18 cellular contexts compared by ENCODE assay signal in the genomic region with DNA sequence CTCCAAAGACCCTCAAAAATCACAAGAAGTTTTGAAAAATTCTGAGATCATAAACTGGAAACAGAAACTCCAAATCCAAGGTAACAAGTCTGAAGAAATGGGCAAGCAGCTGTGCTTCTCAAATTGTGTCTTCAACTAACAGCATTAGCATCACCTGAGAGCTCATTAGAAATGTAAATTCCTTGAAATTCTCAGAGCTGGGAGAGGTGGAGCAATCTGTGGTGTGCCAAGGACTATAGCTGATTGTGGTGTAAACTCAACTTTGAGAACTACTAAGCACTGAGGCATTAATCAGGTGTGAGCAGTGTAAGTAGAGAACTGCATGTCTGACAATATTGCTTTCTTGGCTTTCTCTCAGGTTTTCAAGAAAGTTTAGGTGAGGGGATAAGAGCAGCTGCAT. TPM values are rescaled to one million over a fixed set of nuclear protein-coding genes. Genes with fewer than 3 reads are reported as not detected.
"Had no signal": no experiment of that assay in that cellular context is flagged by ENCODE, and none has a peak within 500 bp of the region (broad histone marks: within the 10 kb centered on the region; RNA-seq: fewer than 3 reads in every experiment).

No MANE protein-coding gene starts in this region.

RNA-seq across cellular contexts. Expression of a gene that starts 7.5 kb away (rescaled TPM):
- total RNA-seq: activated CD4-positive, alpha-beta memory T cell treated with anti-CD3 and anti-CD28 coated beads for 36 hours; activated CD4-positive, alpha-beta T cell treated with anti-CD3 and anti-CD28 coated beads, Interleukin-2, amount 10 ng/mL, durations not matched to agents 24 days and 14 days; activated CD8-positive, alpha-beta memory T cell treated with anti-CD3 and anti-CD28 coated beads for 36 hours; activated CD8-positive, alpha-beta T cell treated with anti-CD3 and anti-CD28 coated beads for 36 hours; activated naive CD4-positive, alpha-beta T cell treated with anti-CD3 and anti-CD28 coated beads for 36 hours; activated naive CD4-positive, alpha-beta T cell treated with anti-CD3 and anti-CD28 coated beads, Interleukin-2, amount 50 U/mL, for 72 hours; activated naive CD8-positive, alpha-beta T cell treated with anti-CD3 and anti-CD28 coated beads for 36 hours; activated T-cell treated with anti-CD3 and anti-CD28 coated beads, Interleukin-2, amount 50 U/mL, for 4 hours; activated T-cell treated with anti-CD3 and anti-CD28 coated beads, Interleukin-2, amount 50 U/mL, for 72 hours; activated T-helper 1 cell treated with anti-CD3 and anti-CD28 coated beads, Interleukin-12 subunit alpha, Interleukin-12 subunit beta, Interleukin-2, Interleukin-4 antibody, amounts not matched to agents 30 ng/mL and 10 ng/mL and 1 ng/mL, durations not matched to agents 14 hours and 24 hours and 36 hours; activated T-helper 17 cell treated with anti-CD3 and anti-CD28 coated beads, Interleukin-2, amount 50 U/mL, for 72 hours; adrenal gland; aorta; astrocyte; body of pancreas; breast epithelium; cardiac septum; cerebellum had no signal
- polyA plus RNA-seq: adrenal gland, aorta had no signal

RNA-seq across cellular contexts. Expression of a gene that starts 13.5 kb away (rescaled TPM):
- total RNA-seq: cardiac septum had no signal
